Comparison of ENCODE assay signal across 8 cellular contexts in genomic region chr2:36663851-36664715, GRCh38. TPM values are rescaled to one million over a fixed set of nuclear protein-coding genes. Genes with fewer than 3 reads are reported as not detected.
DNase-seq lines count a peak whose midpoint lies in the region; ATAC-seq and TF ChIP-seq lines count a peak whose summit lies in the region.

No MANE protein-coding gene starts in this region.

- H3K23ac ChIP-seq in IMR-90 (ENCODE audit: low read depth, low read length), result no peak overlapping the region

- CTCF ChIA-PET in IMR-90 (lab: Yijun Ruan, JAX), result interaction anchor here (0.6 to 2.6 kb wide), 16 partner anchors 9 to 1187 kb away, joined by 3 to 7 read pairs (median 3); partner anchors contain the start of gene CRIM1

- intact Hi-C loops in IMR-90 (cut with micrococcal nuclease), result loop anchor here (2.0 to 5.0 kb wide), 3 partner anchors 117 to 691 kb away; no protein-coding TSS in a partner anchor

- no peaks in the 10 kb centered on the region for H3K36me3 Mint-ChIP-seq in GM23338 (ENCODE audit: low read depth)

- H3K27ac ChIP-seq in GM23338 (ENCODE audit: low read depth) (no peak overlapping the region), IMR-90 (ENCODE audit: insufficient read depth, low read length) (no peak overlapping the region), lung (ENCODE audit: low read depth in 1 of 2, low read length in 1 of 2) (no peak overlapping the region)

- H3K4me1 ChIP-seq in GM23338 (ENCODE audit: insufficient read depth) (peaks cover 4% of the 10 kb centered on the region), IMR-90 (ENCODE audit: control insufficient read depth, insufficient read depth, low read length) (peaks cover 9% of the 10 kb centered on the region), lung (ENCODE audit: control insufficient read depth in 2 of 2, insufficient read depth in 2 of 2, low read length in 2 of 2) (no peaks in the 10 kb centered on the region)

- H2BK5ac ChIP-seq in IMR-90 (ENCODE audit: low read depth, low read length, poor library complexity, severe bottlenecking), result peak overlapping the region; percentile 18

- H3K4me2 ChIP-seq in GM23338, result 0 out of 2 replicates have a peak overlapping the region, but pooled peaks have one; percentile 21
- H3K4me2 ChIP-seq in IMR-90 (ENCODE audit: low read depth, low read length), result no peak overlapping the region

- H3K9me3 ChIP-seq in IMR-90 (ENCODE audit: control insufficient read depth, insufficient read depth, low read length) (no peaks in the 10 kb centered on the region), lung (ENCODE audit: control insufficient read depth in 2 of 2, insufficient read depth in 1 of 2, low read length in 1 of 2) (no peaks in the 10 kb centered on the region)

- H3K27me3 ChIP-seq in GM23338 (ENCODE audit: insufficient read depth) (no peaks in the 10 kb centered on the region), IMR-90 (ENCODE audit: control insufficient read depth, insufficient read depth, low read length) (no peaks in the 10 kb centered on the region), lung (ENCODE audit: control insufficient read depth, insufficient read depth) (no peaks in the 10 kb centered on the region)

- 0 out of 4 replicates have a peak overlapping the region, but pooled peaks of 1 of the 2 experiments have one; percentile 28 for H4K8ac ChIP-seq in IMR-90 (ENCODE audit: low read depth in 2 of 2, low read length in 2 of 2)

- H3F3A ChIP-seq in GM23338 (replicated peaks; ENCODE audit: low read depth), result no peaks in the 10 kb centered on the region

- peak; percentile 75 for TF ChIP-seq RAD21 in IMR-90 (IDR thresholded peaks at IDR 0.05; ENCODE audit: low read length)

- H3K36me3 ChIP-seq in GM23338 (ENCODE audit: insufficient read depth) (no peaks in the 10 kb centered on the region), IMR-90 (ENCODE audit: control insufficient read depth, insufficient read depth, low read length) (no peaks in the 10 kb centered on the region), lung (ENCODE audit: control insufficient read depth in 2 of 2, insufficient read depth in 2 of 2, low read length in 2 of 2) (no peaks in the 10 kb centered on the region)

- H2AK5ac ChIP-seq in IMR-90 (ENCODE audit: low read depth, low read length), result no peak overlapping the region

- H3K14ac ChIP-seq in IMR-90 (replicated peaks; ENCODE audit: low read depth, low read length), result no peak overlapping the region

- H2AFZ ChIP-seq in GM23338 (0 out of 2 replicates have a peak overlapping the region, but pooled peaks have one; percentile 33), IMR-90 (replicated peaks; ENCODE audit: low read length, poor library complexity) (no peak overlapping the region)

- peaks cover 8% of the 10 kb centered on the region; the same call in 1 of the 2 replicates for H3K9me2 ChIP-seq in GM23338 (ENCODE audit: insufficient read depth)

- 0 out of 3 replicates have a peak overlapping the region, but pooled peaks have one; percentile 0 for H2BK15ac ChIP-seq in IMR-90 (ENCODE audit: low read depth, low read length)

- H3K4me3 ChIP-seq in GM23338 (peak overlapping the region; percentile 35; the same call in 1 of the 2 replicates), IMR-90 (ENCODE audit: insufficient read depth, low read depth, low read length) (no peak overlapping the region), lung (no peak overlapping the region)

- TF ChIP-seq CTCF in GM23338 (conservative IDR thresholded peaks at IDR 0.05; ENCODE audit: low read depth in 2 of 2) (peak; percentile 85 to 96), IMR-90 (conservative IDR thresholded peaks at IDR 0.05; ENCODE audit: low read depth, low read length) (peak; percentile 70), lung (IDR thresholded peaks at IDR 0.05; ENCODE audit: control extremely low read depth, extremely low read depth) (peak; percentile 52)

- no peak overlapping the region for H2AK9ac ChIP-seq in IMR-90 (replicated peaks; ENCODE audit: low read depth, low read length, poor library complexity)

- TF ChIP-seq POLR2A in IMR-90 (IDR thresholded peaks at IDR 0.05; ENCODE audit: low read depth, low read length), result no peak

- in situ Hi-C loops in IMR-90 (cut with MboI; ENCODE audit: low sequenced_read_pairs), result loop anchor here (10.0 kb wide), 1 partner anchor 109 kb away; no protein-coding TSS in a partner anchor

- DNase-seq in stimulated activated naive CD8-positive, alpha-beta T cell treated with anti-CD3 and anti-CD28 coated beads, Interleukin-15, amount 100 ng/mL, for 72 hours, result peak; percentile 13 to 15
- DNase-seq in stimulated activated naive CD8-positive, alpha-beta T cell treated with anti-CD3 and anti-CD28 coated beads, Interleukin-15, Interleukin-2, amounts not matched to agents 100 U/mL and 50 U/mL, for 24 hours, result no peak
- DNase-seq in GM23338 (ENCODE audit: low spot score) (peak; percentile 86), IMR-90 (peak; percentile 71), OCI-M1 (lab: John Stamatoyannopoulos, UW) (peak; percentile 71), dermis microvascular lymphatic vessel endothelial cell (ENCODE audit: low read depth in 2 of 2) (peak; percentile 74 to 80), lung (ENCODE audit: low spot score) (no peak), activated gamma-delta T cell treated with Interleukin-2 at 50 U/mL for 16 hours (no peak)

- no peak overlapping the region for H3K56ac ChIP-seq in IMR-90 (ENCODE audit: extremely low read depth, insufficient read depth, low read length)

- dilution Hi-C loops in IMR-90 (cut with HindIII; ENCODE audit: low sequenced_read_pairs, unreplicated experiment), result no loop called here

- 63 to 100% methylated on average over 2 to 6 of the region's 12 CpGs for WGBS in IMR-90 (ENCODE audit: extremely low coverage in 2 of 2, insufficient read length in 1 of 2), 2 experiments
- WGBS in lung, 2 donors, result 39 to 44% methylated on average over 12 of the region's 12 CpGs

- POLR2A ChIA-PET in IMR-90 (lab: Charles Lee; ENCODE audit: unreplicated experiment), result no interaction called here

- H3K9me1 ChIP-seq in IMR-90 (ENCODE audit: insufficient read depth, low read length), result peaks cover 3% of the 10 kb centered on the region; the same call in 1 of the 2 replicates

- H2BK120ac ChIP-seq in IMR-90 (ENCODE audit: low read depth, low read length), result peak overlapping the region; percentile 74

- H4K91ac ChIP-seq in IMR-90 (ENCODE audit: insufficient read depth, low read depth, low read length), result peak overlapping the region; percentile 39; the same call in 1 of the 2 replicates

- H4K5ac ChIP-seq in IMR-90 (ENCODE audit: low read depth, low read length), result no peak overlapping the region

- H2BK20ac ChIP-seq in IMR-90 (ENCODE audit: low read depth, low read length), result peak overlapping the region; percentile 38

- no peak overlapping the region for H3K27ac Mint-ChIP-seq in stimulated activated naive CD8-positive, alpha-beta T cell treated with anti-CD3 and anti-CD28 coated beads, Interleukin-15, amount 100 ng/mL, for 72 hours
- H3K27ac Mint-ChIP-seq in GM23338, result no peak overlapping the region

- H3K4me3 Mint-ChIP-seq in stimulated activated naive CD8-positive, alpha-beta T cell treated with anti-CD3 and anti-CD28 coated beads, Interleukin-15, amount 100 ng/mL, for 72 hours, result no peak overlapping the region
- no peak overlapping the region for H3K4me3 Mint-ChIP-seq in GM23338

- no peaks in the 10 kb centered on the region for H3K9me3 Mint-ChIP-seq in stimulated activated naive CD8-positive, alpha-beta T cell treated with anti-CD3 and anti-CD28 coated beads, Interleukin-15, amount 100 ng/mL, for 72 hours
- H3K9me3 Mint-ChIP-seq in GM23338, result no peaks in the 10 kb centered on the region; the same call in 1 of the 3 replicates

- no peaks in the 10 kb centered on the region for H3K27me3 Mint-ChIP-seq in stimulated activated naive CD8-positive, alpha-beta T cell treated with anti-CD3 and anti-CD28 coated beads, Interleukin-15, amount 100 ng/mL, for 72 hours
- H3K27me3 Mint-ChIP-seq in GM23338 (ENCODE audit: insufficient read depth, low read depth, poor library complexity), result no peaks in the 10 kb centered on the region

- no TSS peak for BruUV-seq in IMR-90 (replicated peaks; lab: Mats Ljungman, UMichigan)

- H3K9ac ChIP-seq in IMR-90 (ENCODE audit: low read depth, low read length), result no peak overlapping the region

- H3K79me2 ChIP-seq in GM23338 (replicated peaks; ENCODE audit: insufficient read depth), result no peaks in the 10 kb centered on the region

- ATAC-seq in stimulated activated naive CD8-positive, alpha-beta T cell treated with anti-CD3 and anti-CD28 coated beads, Interleukin-15, amount 100 ng/mL, for 72 hours, result peak; percentile 80
- ATAC-seq in stimulated activated naive CD8-positive, alpha-beta T cell treated with anti-CD3 and anti-CD28 coated beads, Interleukin-15, Interleukin-2, amounts not matched to agents 100 U/mL and 50 U/mL, for 24 hours, result no peak
- ATAC-seq in GM23338 (peak; percentile 95), IMR-90 (ENCODE audit: low read depth) (peak; percentile 85), lung (ENCODE audit: insufficient read depth, low FRiP score) (peak; percentile 53)

- H3K4me1 Mint-ChIP-seq in stimulated activated naive CD8-positive, alpha-beta T cell treated with anti-CD3 and anti-CD28 coated beads, Interleukin-15, amount 100 ng/mL, for 72 hours, result no peaks in the 10 kb centered on the region
- H3K4me1 Mint-ChIP-seq in GM23338, result peaks cover 11% of the 10 kb centered on the region

- no peak overlapping the region; the same call in 1 of the 2 replicates for H3K18ac ChIP-seq in IMR-90 (ENCODE audit: low read depth, low read length)

- peak overlapping the region; percentile 44; the same call in 1 of the 2 replicates for H3K4ac ChIP-seq in IMR-90 (ENCODE audit: low read depth, low read length)

- H4K20me1 ChIP-seq in GM23338 (replicated peaks; ENCODE audit: insufficient read depth), result no peaks in the 10 kb centered on the region
- no peaks in the 10 kb centered on the region for H4K20me1 ChIP-seq in IMR-90 (ENCODE audit: insufficient read depth, low read length)

- no peaks in the 10 kb centered on the region; a peak in 1 of 4 replicates for H3K79me1 ChIP-seq in IMR-90 (ENCODE audit: low read depth in 1 of 2, low read length in 2 of 2)

TF ChIP-seq in GM23338, 12 proteins besides CTCF, POLR2A, EP300 and RAD21 (continues in another document):
- no peak for TF ChIP-seq NANOG (IDR thresholded peaks at IDR 0.05; ENCODE audit: borderline replicate concordance)
- TF ChIP-seq ZNF331 (CRISPR knock-in tag; IDR thresholded peaks at IDR 0.05; ENCODE audit: low read depth), result no peak
- TF ChIP-seq ZNF114 (CRISPR knock-in tag; IDR thresholded peaks at IDR 0.05), result no peak

RNA-seq across cellular contexts. Expression of gene VIT, which starts 32.4 kb away (rescaled TPM):
- total RNA-seq in GM23338 (2014; rRNA removed; shearing (Covaris generic)), result not detected in 2 replicates
- polyA plus RNA-seq in GM23338 (2016; fragmentation: Nextera tagmentation; extraction: Ambion mirVana) (not detected in 2 replicates), IMR-90 (2012; rRNA removed) (0.07 TPM in 1 of 2 replicates, not detected in the other), lung (under 1 TPM; 0.17 to 0.18 TPM)
- total RNA-seq in IMR-90 (2012; rRNA removed) (under 0.01 TPM in 1 of 2 replicates, not detected in the other), dermis microvascular lymphatic vessel endothelial cell (0.26 TPM in 1 of 2 replicates, not detected in the other), lung (under 1 TPM; 0.46 to 0.94 TPM)
- polyA plus RNA-seq in IMR-90 (2012; cell fraction: cytosol; rRNA removed), result not detected in 2 replicates
- 0.05 and 0.07 TPM in 2 replicates for polyA plus RNA-seq in IMR-90 (2012; cell fraction: nucleus; rRNA removed; ENCODE audit: low replicate concordance)

Comparison
In these comparisons a context has a peak if more than half of its experiments do, and no peak if none do; other contexts are left out.
1. DNase-seq: peak in stimulated activated naive CD8-positive, alpha-beta T cell treated with anti-CD3 and anti-CD28 coated beads, Interleukin-15, amount 100 ng/mL, for 72 hours (2 of 2), GM23338 (single experiment), IMR-90 (single experiment), OCI-M1 (single experiment) and dermis microvascular lymphatic vessel endothelial cell (2 of 2); none in stimulated activated naive CD8-positive, alpha-beta T cell treated with anti-CD3 and anti-CD28 coated beads, Interleukin-15, Interleukin-2, amounts not matched to agents 100 U/mL and 50 U/mL, for 24 hours (single experiment), lung (single experiment) and activated gamma-delta T cell treated with Interleukin-2 at 50 U/mL for 16 hours (single experiment).
2. Peak in every context shown above with its lines, with median percentiles within 50 percentile points of each other: CTCF ChIP-seq.